8 cellular contexts compared by ENCODE assay signal in genomic region chr19:7098701-7099596, GRCh38. TPM values are rescaled to one million over a fixed set of nuclear protein-coding genes. Genes with fewer than 3 reads are reported as not detected.
DNase-seq lines count a peak whose midpoint lies in the region; ATAC-seq, FAIRE-seq and TF ChIP-seq lines count a peak whose summit lies in the region.

No MANE protein-coding gene starts in this region.

- H3K9me3 ChIP-seq in ascending aorta (peaks cover 0 to 12% of the 10 kb centered on the region in 2 donors), right cardiac atrium (ENCODE audit: control insufficient read depth, low read length) (no peaks in the 10 kb centered on the region)

- peaks cover 14% of the 10 kb centered on the region for H3K36me3 Mint-ChIP-seq in T-helper 2 cell treated with Interferon-gamma antibody and Interleukin-4, amounts not matched to agents 5 μg/mL and 100 μg/mL, for 36 hours (ENCODE audit: low read depth)

- peaks cover 29% of the 10 kb centered on the region for H3K4me1 Mint-ChIP-seq in T-helper 2 cell treated with Interferon-gamma antibody and Interleukin-4, amounts not matched to agents 5 μg/mL and 100 μg/mL, for 36 hours (ENCODE audit: low read depth)

- under 1% methylated on average over 78 of the region's 78 CpGs for WGBS in right cardiac atrium

- peak; percentile 70 to 76 for DNase-seq in NCI-H187 (lab: John Stamatoyannopoulos, UW)
- peak; percentile 86 for DNase-seq in T-helper 2 cell treated with Interferon-gamma antibody and Interleukin-4, amounts not matched to agents 5 μg/mL and 100 μg/mL, for 36 hours (ENCODE audit: low spot score)
- DNase-seq in ascending aorta (ENCODE audit: low spot score in 2 of 2) = peak; percentile 59 to 92
- peak; percentile 94 to 98 (median 96) for DNase-seq in right cardiac atrium
- peak; percentile 71 for DNase-seq in pulmonary artery endothelial cell (ENCODE audit: low read depth, low spot score)
- peak; percentile 90 for DNase-seq in urothelium cell line (ENCODE audit: low spot score)

- H3K36me3 ChIP-seq in ascending aorta = no peaks in the 10 kb centered on the region

- H3K9me3 Mint-ChIP-seq in T-helper 2 cell treated with Interferon-gamma antibody and Interleukin-4, amounts not matched to agents 5 μg/mL and 100 μg/mL, for 36 hours = peaks cover 34% of the 10 kb centered on the region

- TF ChIP-seq CTCF in ascending aorta (IDR thresholded peaks at IDR 0.05) = no peak

- H3K27ac ChIP-seq in ascending aorta (peak overlapping the region; percentile 89 to 91), right cardiac atrium (ENCODE audit: low read length) (peak overlapping the region; percentile 94)

- H3K4me1 ChIP-seq in ascending aorta = peaks cover 0 to 2% of the 10 kb centered on the region in 2 donors
- no peaks in the 10 kb centered on the region for H3K4me1 ChIP-seq in right cardiac atrium (ENCODE audit: control insufficient read depth, insufficient read depth, low read length)

- peak overlapping the region; percentile 93 for H3K4me3 Mint-ChIP-seq in T-helper 2 cell treated with Interferon-gamma antibody and Interleukin-4, amounts not matched to agents 5 μg/mL and 100 μg/mL, for 36 hours

- peaks cover 13% of the 10 kb centered on the region for H3K27me3 Mint-ChIP-seq in T-helper 2 cell treated with Interferon-gamma antibody and Interleukin-4, amounts not matched to agents 5 μg/mL and 100 μg/mL, for 36 hours (ENCODE audit: low read depth)

- peak overlapping the region; percentile 67 to 70 for H3K4me3 ChIP-seq in ascending aorta
- H3K4me3 ChIP-seq in right cardiac atrium (ENCODE audit: low read length) = peak overlapping the region; percentile 44

- peak overlapping the region; percentile 93 for H3K27ac Mint-ChIP-seq in T-helper 2 cell treated with Interferon-gamma antibody and Interleukin-4, amounts not matched to agents 5 μg/mL and 100 μg/mL, for 36 hours

- no peak for FAIRE-seq in urothelium cell line (lab: Jason Lieb, UNC)

- H3K27me3 ChIP-seq in ascending aorta = no peaks in the 10 kb centered on the region
- H3K27me3 ChIP-seq in right cardiac atrium (ENCODE audit: control insufficient read depth, insufficient read depth) = no peaks in the 10 kb centered on the region

- intact Hi-C loops in ascending aorta (cut with DNase I) = loop anchor here (1.0 kb wide), 4 partner anchors 30 to 530 kb away; partner anchors contain the start of genes INSR, PET100, XAB2 and ZNF557
- intact Hi-C loops in right cardiac atrium (cut with DNase I) = no loop called here

- ATAC-seq in GM18502 (IDR thresholded peaks at IDR 0.05; ENCODE audit: poor library complexity, unreplicated experiment) (peak; percentile 83), HG02938 (IDR thresholded peaks at IDR 0.05; ENCODE audit: unreplicated experiment) (peak; percentile 75), right cardiac atrium (peak; percentile 95 to 97)

RNA-seq across cellular contexts. Expression of gene ZNF557, which starts 29.4 kb away (rescaled TPM):
- 0.75 TPM for total RNA-seq in ascending aorta
- 1 to 10 TPM; 4.8 to 5.8 (median 5.0) TPM for total RNA-seq in right cardiac atrium
- 2.3 TPM for polyA plus RNA-seq in right cardiac atrium
- 13.8 and 16.1 TPM in 2 replicates for total RNA-seq in pulmonary artery endothelial cell

RNA-seq across cellular contexts. Expression of gene MBD3L3, which starts 40.5 kb away (rescaled TPM):
- total RNA-seq in ascending aorta = not detected
- not detected for total RNA-seq in right cardiac atrium
- polyA plus RNA-seq in right cardiac atrium = not detected
- total RNA-seq in pulmonary artery endothelial cell = not detected in 2 replicates

RNA-seq across cellular contexts. Expression of gene MBD3L2, which starts 49.8 kb away (rescaled TPM):
- total RNA-seq in ascending aorta (not detected), right cardiac atrium (not detected), pulmonary artery endothelial cell (not detected in 2 replicates)
- not detected for polyA plus RNA-seq in right cardiac atrium

RNA-seq across cellular contexts. Expression of gene MBD3L4, which starts 59.0 kb away (rescaled TPM):
- total RNA-seq in ascending aorta (not detected), right cardiac atrium (not detected), pulmonary artery endothelial cell (not detected in 2 replicates)
- not detected for polyA plus RNA-seq in right cardiac atrium

Comparison
In these comparisons a context has a peak if more than half of its experiments do, and no peak if none do; other contexts are left out.
1. Peak in every context shown above with its lines: DNase-seq, ATAC-seq, H3K4me3 ChIP-seq and H3K27ac ChIP-seq.